12 cellular contexts compared by ENCODE assay signal in genomic region chr14:59245809-59246295, GRCh38. TPM values are rescaled to one million over a fixed set of nuclear protein-coding genes. Genes with fewer than 3 reads are reported as not detected.
DNase-seq lines count a peak whose midpoint lies in the region; ATAC-seq and TF ChIP-seq lines count a peak whose summit lies in the region.
"Had no signal": no experiment of that assay in that cellular context is flagged by ENCODE, and none has a peak within 500 bp of the region (broad histone marks: within the 10 kb centered on the region; RNA-seq: fewer than 3 reads in every experiment).

No MANE protein-coding gene starts in this region.

- DNase-seq in GM13976 (ENCODE audit: low spot score) (peak; percentile 47), NCI-H748 treated with DMSO at 0.1 percent for 48 hours (lab: John Stamatoyannopoulos, UW) (no peak), lower lobe of right lung (no peak), left ventricle myocardium inferior (no peak)
- no peak for DNase-seq in activated CD4-positive, alpha-beta T cell treated with anti-CD3 and anti-CD28 coated beads for 48 hours
- DNase-seq: activated CD4-positive, alpha-beta memory T cell treated with anti-CD3 and anti-CD28 coated beads for 36 hours; AML-193; NCI-H2081; stimulated activated CD4-positive, alpha-beta T cell treated with anti-CD3 and anti-CD28 coated beads, Interleukin-2, amount 100 ng/mL, for 48 hours had no signal

- H3K4me3 ChIP-seq in lower lobe of right lung (no peak overlapping the region), left ventricle myocardium inferior (no peak overlapping the region)

- TF ChIP-seq CTCF in GM13976 (IDR thresholded peaks at IDR 0.05; ENCODE audit: borderline replicate concordance, control extremely low read depth, extremely low read depth, insufficient read depth, missing control alignments) = no peak
- no peak for TF ChIP-seq CTCF in lower lobe of right lung (IDR thresholded peaks at IDR 0.05)
- TF ChIP-seq CTCF in left ventricle myocardium inferior (IDR thresholded peaks at IDR 0.05; ENCODE audit: borderline replicate concordance) = no peak

- H3K36me3 ChIP-seq in lower lobe of right lung = no peaks in the 10 kb centered on the region
- H3K36me3 ChIP-seq in left ventricle myocardium inferior = no peaks in the 10 kb centered on the region

- ATAC-seq in GM19455 (IDR thresholded peaks at IDR 0.05; ENCODE audit: unreplicated experiment) (peak; percentile 65), HG02885 (IDR thresholded peaks at IDR 0.05; ENCODE audit: poor library complexity, unreplicated experiment) (peak; percentile 83), HG03575 (IDR thresholded peaks at IDR 0.05; ENCODE audit: extremely low read depth, insufficient number of reproducible peaks, low FRiP score, unreplicated experiment) (peak; percentile 70), lower lobe of right lung (no peak)

- H3K9me3 ChIP-seq in lower lobe of right lung (no peaks in the 10 kb centered on the region), left ventricle myocardium inferior (replicated peaks) (no peaks in the 10 kb centered on the region)

- H3K27me3 ChIP-seq in lower lobe of right lung (ENCODE audit: low read depth) (no peaks in the 10 kb centered on the region), left ventricle myocardium inferior (ENCODE audit: low read depth) (no peaks in the 10 kb centered on the region)

- in situ Hi-C loops in GM13976 (cut with MboI; ENCODE audit: low sequenced_read_pairs, unreplicated experiment) = no loop called here

- peaks cover 10% of the 10 kb centered on the region for H3K4me1 ChIP-seq in lower lobe of right lung
- peaks cover 87% of the 10 kb centered on the region for H3K4me1 ChIP-seq in left ventricle myocardium inferior

- intact Hi-C loops in lower lobe of right lung (cut with DNase I) (no loop called here), left ventricle myocardium inferior (cut with micrococcal nuclease) (no loop called here)

- H3K27ac ChIP-seq in lower lobe of right lung (no peak overlapping the region), left ventricle myocardium inferior (replicated peaks) (no peak overlapping the region)

RNA-seq across cellular contexts. Expression of gene DAAM1, which starts 57.4 kb away (rescaled TPM):
- 46.7 TPM for total RNA-seq in lower lobe of right lung
- 84.8 TPM for total RNA-seq in left ventricle myocardium inferior

Comparison
In these comparisons a context has a peak if more than half of its experiments do, and no peak if none do; other contexts are left out.
1. ATAC-seq: peak in GM19455 (single experiment), HG02885 (single experiment) and HG03575 (single experiment); none in lower lobe of right lung (0 of 2).